8 cellular contexts compared by ENCODE assay signal in the genomic region with DNA sequence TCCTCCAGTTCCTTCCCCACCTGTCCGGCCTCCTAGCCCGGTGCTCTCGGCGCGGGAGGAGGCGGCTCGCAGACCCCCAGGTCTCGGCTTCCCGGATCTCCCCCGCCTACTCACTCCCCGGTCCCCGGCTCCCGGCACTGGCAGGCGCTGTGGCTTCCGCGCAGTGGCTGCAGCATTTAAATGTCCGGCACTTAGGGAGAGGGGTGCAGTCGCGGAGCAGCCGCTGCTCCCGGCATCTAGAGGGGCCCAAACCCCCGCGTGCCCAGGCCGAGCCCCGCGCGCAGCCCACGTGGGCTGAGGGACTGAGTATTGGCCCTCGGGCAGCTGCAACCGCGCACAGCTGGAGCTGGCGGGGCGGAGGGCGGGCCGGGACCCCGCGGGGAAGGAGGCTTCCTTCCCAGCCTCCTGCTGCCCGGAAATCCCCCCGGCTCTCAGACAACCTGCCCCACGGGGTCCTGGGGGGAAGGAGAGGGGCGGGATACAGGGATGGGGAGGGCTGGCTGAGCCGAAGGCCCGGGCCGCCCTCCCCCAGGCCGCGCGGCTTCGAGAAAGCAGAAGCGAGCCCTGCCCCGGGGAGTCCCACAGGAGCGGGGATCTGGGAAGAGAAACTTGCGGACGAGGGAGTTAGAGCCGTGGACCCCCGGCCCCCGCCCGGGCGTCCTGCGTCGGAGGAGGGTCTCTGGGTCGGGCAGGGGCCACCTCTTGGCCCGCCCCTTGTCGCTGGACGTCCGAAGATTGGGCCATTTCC. TPM values are rescaled to one million over a fixed set of nuclear protein-coding genes. Genes with fewer than 3 reads are reported as not detected.
A peak's percentile ranks its signal among the peaks of the same experiment; 100 is the strongest.
DNase-seq lines count a peak whose midpoint lies in the region; ATAC-seq lines count a peak whose summit lies in the region.

No MANE protein-coding gene starts in this region.

- no peaks in the 10 kb centered on the region for H3K36me3 ChIP-seq in skeletal muscle satellite cell (ENCODE audit: insufficient read depth, low read length)

- H3K9me3 Mint-ChIP-seq in stimulated activated naive CD8-positive, alpha-beta T cell treated with anti-CD3 and anti-CD28 coated beads, Interleukin-15, Interleukin-2, amounts not matched to agents 100 ng/mL and 50 ng/mL, for 24 hours = no peaks in the 10 kb centered on the region
- H3K9me3 Mint-ChIP-seq in activated CD4-positive, alpha-beta memory T cell treated with anti-CD3 and anti-CD28 coated beads, Interleukin-2, amount 10 ng/mL, durations not matched to agents 7 days and 5 days = no peaks in the 10 kb centered on the region

- intact Hi-C loops in left ventricle myocardium superior (cut with micrococcal nuclease) = no loop called here

- H3K27me3 ChIP-seq in skeletal muscle satellite cell (ENCODE audit: control insufficient read depth, insufficient read depth, low read length) = peaks cover 64% of the 10 kb centered on the region

- no peaks in the 10 kb centered on the region for H3K9me3 ChIP-seq in skeletal muscle satellite cell (replicated peaks; ENCODE audit: low read length)

- CTCF ChIA-PET in activated CD4-positive, alpha-beta memory T cell treated with anti-CD3 and anti-CD28 coated beads, Interleukin-2, amount 10 ng/mL, durations not matched to agents 7 days and 5 days (lab: Charles Lee) = interaction anchor here (1.0 to 2.6 kb wide), 6 partner anchors 12 to 82 kb away, joined by 3 to 15 read pairs (median 11); no protein-coding TSS in a partner anchor

- peak overlapping the region; percentile 88 for H3K4me2 ChIP-seq in skeletal muscle satellite cell (ENCODE audit: low read length)

- H3K4me3 Mint-ChIP-seq in stimulated activated naive CD8-positive, alpha-beta T cell treated with anti-CD3 and anti-CD28 coated beads, Interleukin-15, Interleukin-2, amounts not matched to agents 100 ng/mL and 50 ng/mL, for 24 hours = peak overlapping the region; percentile 65
- H3K4me3 Mint-ChIP-seq in activated CD4-positive, alpha-beta memory T cell treated with anti-CD3 and anti-CD28 coated beads, Interleukin-2, amount 10 ng/mL, durations not matched to agents 7 days and 5 days = peak overlapping the region; percentile 85

- POLR2A ChIA-PET in activated CD4-positive, alpha-beta memory T cell treated with anti-CD3 and anti-CD28 coated beads, Interleukin-2, amount 10 ng/mL, durations not matched to agents 7 days and 5 days (lab: Charles Lee) = interaction anchor here (1.0 to 8.7 kb wide), 5 partner anchors 11 to 84 kb away, joined by 4 to 65 read pairs (median 39); a partner anchor contains a TSS

- peaks cover 39% of the 10 kb centered on the region for H3K27me3 Mint-ChIP-seq in stimulated activated naive CD8-positive, alpha-beta T cell treated with anti-CD3 and anti-CD28 coated beads, Interleukin-15, Interleukin-2, amounts not matched to agents 100 ng/mL and 50 ng/mL, for 24 hours
- H3K27me3 Mint-ChIP-seq in activated CD4-positive, alpha-beta memory T cell treated with anti-CD3 and anti-CD28 coated beads, Interleukin-2, amount 10 ng/mL, durations not matched to agents 7 days and 5 days = peaks cover 23% of the 10 kb centered on the region

- no peaks in the 10 kb centered on the region for H3K36me3 Mint-ChIP-seq in stimulated activated naive CD8-positive, alpha-beta T cell treated with anti-CD3 and anti-CD28 coated beads, Interleukin-15, Interleukin-2, amounts not matched to agents 100 ng/mL and 50 ng/mL, for 24 hours (ENCODE audit: low read depth)
- peaks cover 39% of the 10 kb centered on the region for H3K36me3 Mint-ChIP-seq in activated CD4-positive, alpha-beta memory T cell treated with anti-CD3 and anti-CD28 coated beads, Interleukin-2, amount 10 ng/mL, durations not matched to agents 7 days and 5 days (ENCODE audit: low read depth)

- H3K4me3 ChIP-seq in skeletal muscle satellite cell (ENCODE audit: low read length) = peak overlapping the region; percentile 66

- H3K4me1 Mint-ChIP-seq in stimulated activated naive CD8-positive, alpha-beta T cell treated with anti-CD3 and anti-CD28 coated beads, Interleukin-15, Interleukin-2, amounts not matched to agents 100 ng/mL and 50 ng/mL, for 24 hours (ENCODE audit: low read depth) = peaks cover 17% of the 10 kb centered on the region
- H3K4me1 Mint-ChIP-seq in activated CD4-positive, alpha-beta memory T cell treated with anti-CD3 and anti-CD28 coated beads, Interleukin-2, amount 10 ng/mL, durations not matched to agents 7 days and 5 days = peaks cover 57% of the 10 kb centered on the region

- no peak overlapping the region for H3K27ac Mint-ChIP-seq in stimulated activated naive CD8-positive, alpha-beta T cell treated with anti-CD3 and anti-CD28 coated beads, Interleukin-15, Interleukin-2, amounts not matched to agents 100 ng/mL and 50 ng/mL, for 24 hours
- H3K27ac Mint-ChIP-seq in activated CD4-positive, alpha-beta memory T cell treated with anti-CD3 and anti-CD28 coated beads, Interleukin-2, amount 10 ng/mL, durations not matched to agents 7 days and 5 days = peak overlapping the region; percentile 78

- no peak for ATAC-seq in stimulated activated naive CD8-positive, alpha-beta T cell treated with anti-CD3 and anti-CD28 coated beads, Interleukin-15, Interleukin-2, amounts not matched to agents 100 U/mL and 50 U/mL, for 24 hours
- ATAC-seq in left ventricle myocardium superior (peak; percentile 49), GM19395 (IDR thresholded peaks at IDR 0.05; ENCODE audit: unreplicated experiment) (no peak), GM21367 (IDR thresholded peaks at IDR 0.05; ENCODE audit: unreplicated experiment) (no peak)

- peak overlapping the region; percentile 38 for H3K9ac ChIP-seq in skeletal muscle satellite cell (ENCODE audit: low read depth, low read length)

- peaks cover 13% of the 10 kb centered on the region for H3K4me1 ChIP-seq in skeletal muscle satellite cell (ENCODE audit: control insufficient read depth, insufficient read depth, low read length)

- DNase-seq in stimulated activated naive CD8-positive, alpha-beta T cell treated with anti-CD3 and anti-CD28 coated beads, Interleukin-15, Interleukin-2, amounts not matched to agents 100 U/mL and 50 U/mL, for 24 hours = no peak
- DNase-seq in activated CD4-positive, alpha-beta memory T cell treated with anti-CD3 and anti-CD28 coated beads, Interleukin-2, amount 10 ng/mL, durations not matched to agents 7 days and 5 days = peak; percentile 44
- no peak for DNase-seq in left ventricle myocardium superior
- DNase-seq in putamen (ENCODE audit: low spot score) = no peak

RNA-seq across cellular contexts. Expression of a gene that starts 0.4 kb away (rescaled TPM):
- 100 to 1,000 TPM; 112 to 117 TPM for total RNA-seq in activated CD4-positive, alpha-beta memory T cell treated with anti-CD3 and anti-CD28 coated beads, Interleukin-2, amount 10 ng/mL, durations not matched to agents 7 days and 5 days
- 2.8 TPM for total RNA-seq in left ventricle myocardium superior
- under 0.01 TPM in 2 replicates for total RNA-seq in skeletal muscle satellite cell (2012; rRNA removed)

RNA-seq across cellular contexts. Expression of a gene that starts 9.2 kb away (rescaled TPM):
- total RNA-seq in activated CD4-positive, alpha-beta memory T cell treated with anti-CD3 and anti-CD28 coated beads, Interleukin-2, amount 10 ng/mL, durations not matched to agents 7 days and 5 days = 1 to 10 TPM; 1.4 to 1.9 TPM
- total RNA-seq in left ventricle myocardium superior = not detected
- under 0.01 and 0.44 TPM in 2 replicates for total RNA-seq in skeletal muscle satellite cell (2012; rRNA removed)

RNA-seq across cellular contexts. Expression of a gene that starts 19.5 kb away (rescaled TPM):
- total RNA-seq in activated CD4-positive, alpha-beta memory T cell treated with anti-CD3 and anti-CD28 coated beads, Interleukin-2, amount 10 ng/mL, durations not matched to agents 7 days and 5 days = 1,000 to 10,000 TPM; 4,131 to 4,213 TPM
- total RNA-seq in left ventricle myocardium superior = 46.0 TPM
- total RNA-seq in skeletal muscle satellite cell (2012; rRNA removed) = 28.4 and 50.2 TPM in 2 replicates

RNA-seq across cellular contexts. Expression of a gene that starts 22.1 kb away (rescaled TPM):
- 10 to 100 TPM; 42.4 TPM for total RNA-seq in activated CD4-positive, alpha-beta memory T cell treated with anti-CD3 and anti-CD28 coated beads, Interleukin-2, amount 10 ng/mL, durations not matched to agents 7 days and 5 days
- total RNA-seq in left ventricle myocardium superior = 11.3 TPM
- 14.0 and 16.7 TPM in 2 replicates for total RNA-seq in skeletal muscle satellite cell (2012; rRNA removed)

RNA-seq across cellular contexts. Expression of a gene that starts 22.2 kb away (rescaled TPM):
- total RNA-seq in activated CD4-positive, alpha-beta memory T cell treated with anti-CD3 and anti-CD28 coated beads, Interleukin-2, amount 10 ng/mL, durations not matched to agents 7 days and 5 days = 10 to 100 TPM; 37.0 to 43.3 TPM
- total RNA-seq in left ventricle myocardium superior = 61.1 TPM
- 6.3 and 9.4 TPM in 2 replicates for total RNA-seq in skeletal muscle satellite cell (2012; rRNA removed)

Comparison
In these comparisons a context has a peak if more than half of its experiments do, and no peak if none do; other contexts are left out.
1. RNA of a gene that starts 0.4 kb away (total RNA-seq): 112 to 117 TPM in activated CD4-positive, alpha-beta memory T cell treated with anti-CD3 and anti-CD28 coated beads, Interleukin-2, amount 10 ng/mL, durations not matched to agents 7 days and 5 days; 2.8 TPM in left ventricle myocardium superior (single experiment); every median in the first group is over 10 times any median in the second.
2. RNA of a gene that starts 19.5 kb away (total RNA-seq): 4,131 to 4,213 TPM in activated CD4-positive, alpha-beta memory T cell treated with anti-CD3 and anti-CD28 coated beads, Interleukin-2, amount 10 ng/mL, durations not matched to agents 7 days and 5 days; 46.0 TPM in left ventricle myocardium superior (single experiment); every median in the first group is over 10 times any median in the second.